30 cellular contexts compared by ENCODE assay signal in genomic region chr11:106733518-106734162, GRCh38.
DNase-seq lines count a peak whose midpoint lies in the region; ATAC-seq and TF ChIP-seq lines count a peak whose summit lies in the region.
"Had no signal": no experiment of that assay in that cellular context is flagged by ENCODE, and none has a peak within 500 bp of the region (broad histone marks: within the 10 kb centered on the region; RNA-seq: fewer than 3 reads in every experiment).

No MANE protein-coding gene starts in this region.

- no peaks in the 10 kb centered on the region for H3K4me1 Mint-ChIP-seq in GM23338
- H3K4me1 Mint-ChIP-seq: activated naive CD8-positive, alpha-beta T cell treated with anti-CD3 and anti-CD28 coated beads, Interleukin-2, amount 10 ng/mL, durations not matched to agents 7 days and 5 days; brain; natural killer cell; stimulated activated effector memory CD8-positive, alpha-beta T cell treated with anti-CD3 and anti-CD28 coated beads, Interleukin-12 subunit alpha, Interleukin-12 subunit beta, amount 100 ng/mL, for 72 hours had no signal

- no peaks in the 10 kb centered on the region for H3K36me3 ChIP-seq in GM23338 (ENCODE audit: insufficient read depth)
- no peaks in the 10 kb centered on the region for H3K36me3 ChIP-seq in adipocyte (ENCODE audit: control insufficient read depth, insufficient read depth, low read length, severe bottlenecking)
- H3K36me3 ChIP-seq: BLaER1, HAP-1, left lung, upper lobe of left lung had no signal

- H3K4me3 ChIP-seq in GM23338: no peak overlapping the region
- peak overlapping the region; percentile 69 for H3K4me3 ChIP-seq in adipocyte (ENCODE audit: low read length)
- no peak overlapping the region for H3K4me3 ChIP-seq in fibroblast of the aortic adventitia (ENCODE audit: low read depth, low read length)
- H3K4me3 ChIP-seq: BLaER1, HAP-1, hepatocyte, K562, left lung, upper lobe of left lung had no signal

- no peak overlapping the region for H2AFZ ChIP-seq in GM23338
- H2AFZ ChIP-seq: hepatocyte had no signal

- no peak overlapping the region; the same call in 1 of the 2 replicates for H3K27ac Mint-ChIP-seq in GM23338
- H3K27ac Mint-ChIP-seq: activated CD8-positive, alpha-beta T cell treated with anti-CD3 and anti-CD28 coated beads, Interleukin-2, amount 10 ng/mL, durations not matched to agents 7 days and 5 days; activated naive CD8-positive, alpha-beta T cell treated with anti-CD3 and anti-CD28 coated beads, Interleukin-2, amount 10 ng/mL, durations not matched to agents 7 days and 5 days; brain; natural killer cell; stimulated activated effector memory CD8-positive, alpha-beta T cell treated with anti-CD3 and anti-CD28 coated beads, Interleukin-12 subunit alpha, Interleukin-12 subunit beta, amount 100 ng/mL, for 72 hours had no signal

- H3F3A ChIP-seq in GM23338 (replicated peaks; ENCODE audit: low read depth): no peaks in the 10 kb centered on the region

- TF ChIP-seq CTCF in GM23338 (conservative IDR thresholded peaks at IDR 0.05; ENCODE audit: low read depth in 2 of 2): no peak
- no peak for TF ChIP-seq CTCF in fibroblast of the aortic adventitia (IDR thresholded peaks at IDR 0.05; ENCODE audit: insufficient read depth, low read length)

- H3K9me2 ChIP-seq in GM23338 (ENCODE audit: insufficient read depth): 0 out of 2 replicates have a peak, but pooled peaks cover 2% of the 10 kb centered on the region

- H3K4me1 ChIP-seq in GM23338 (ENCODE audit: insufficient read depth) (no peaks in the 10 kb centered on the region), adipocyte (ENCODE audit: control insufficient read depth, insufficient read depth, low read length) (peaks cover 16% of the 10 kb centered on the region)
- H3K4me1 ChIP-seq: BLaER1, HAP-1, left lung, upper lobe of left lung had no signal

- no peaks in the 10 kb centered on the region for H3K27me3 Mint-ChIP-seq in GM23338 (ENCODE audit: insufficient read depth, low read depth, poor library complexity)
- H3K27me3 Mint-ChIP-seq: activated naive CD8-positive, alpha-beta T cell treated with anti-CD3 and anti-CD28 coated beads, Interleukin-2, amount 10 ng/mL, durations not matched to agents 7 days and 5 days; brain had no signal

- no peaks in the 10 kb centered on the region for H4K20me1 ChIP-seq in GM23338 (replicated peaks; ENCODE audit: insufficient read depth)
- H4K20me1 ChIP-seq: BLaER1 had no signal

- H3K9me3 Mint-ChIP-seq in GM23338: peaks cover 11% of the 10 kb centered on the region; the same call in 2 of the 3 replicates

- peak overlapping the region; percentile 67 for H3K9ac ChIP-seq in adipocyte (ENCODE audit: low read length)
- H3K9ac ChIP-seq: BLaER1 had no signal

- no peak overlapping the region for H3K4me3 Mint-ChIP-seq in GM23338
- H3K4me3 Mint-ChIP-seq: activated CD8-positive, alpha-beta T cell treated with anti-CD3 and anti-CD28 coated beads, Interleukin-2, amount 10 ng/mL, durations not matched to agents 7 days and 5 days; activated naive CD8-positive, alpha-beta T cell treated with anti-CD3 and anti-CD28 coated beads, Interleukin-2, amount 10 ng/mL, durations not matched to agents 7 days and 5 days; natural killer cell; stimulated activated effector memory CD8-positive, alpha-beta T cell treated with anti-CD3 and anti-CD28 coated beads, Interleukin-12 subunit alpha, Interleukin-12 subunit beta, amount 100 ng/mL, for 72 hours had no signal

- no peak overlapping the region for H3K27ac ChIP-seq in GM23338 (ENCODE audit: low read depth)
- H3K27ac ChIP-seq: BLaER1, hepatocyte, left lung, RWPE1, upper lobe of left lung had no signal

- no peaks in the 10 kb centered on the region for H3K9me3 ChIP-seq in adipocyte (ENCODE audit: control insufficient read depth, low read length)
- H3K9me3 ChIP-seq: BLaER1, HAP-1, upper lobe of left lung had no signal

- ATAC-seq in GM23338 (0 out of 3 replicates have a peak, but pooled peaks have one; percentile 38), HG03520 (IDR thresholded peaks at IDR 0.05; ENCODE audit: unreplicated experiment) (no peak), GM18868 (IDR thresholded peaks at IDR 0.05; ENCODE audit: unreplicated experiment) (no peak)
- ATAC-seq: activated CD8-positive, alpha-beta T cell treated with anti-CD3 and anti-CD28 coated beads, Interleukin-2, amount 10 ng/mL, durations not matched to agents 7 days and 5 days; K562; left lung; natural killer cell; stimulated activated effector memory CD8-positive, alpha-beta T cell treated with anti-CD3 and anti-CD28 coated beads, Interleukin-12 subunit alpha, Interleukin-12 subunit beta, amount 100 ng/mL, for 72 hours had no signal

- DNase-seq in GM23338 (ENCODE audit: low spot score) (no peak), adipocyte (ENCODE audit: low read depth) (peak; percentile 14), fibroblast of the aortic adventitia (ENCODE audit: low read depth) (peak; percentile 43), renal cortical epithelial cell (ENCODE audit: low read depth) (peak; percentile 38), NCI-H1105 treated with DMSO at 0.1 percent for 48 hours (lab: John Stamatoyannopoulos, UW) (no peak), NCI-H1417 treated with DMSO at 0.1 percent for 48 hours (lab: John Stamatoyannopoulos, UW) (no peak)
- DNase-seq: activated CD8-positive, alpha-beta T cell treated with anti-CD3 and anti-CD28 coated beads, Interleukin-2, amount 10 ng/mL, durations not matched to agents 7 days and 5 days; activated effector memory CD4-positive, alpha-beta T cell treated with Interleukin-2 at 50 U/mL for 16 hours; activated naive CD8-positive, alpha-beta T cell treated with anti-CD3 and anti-CD28 coated beads, Interleukin-2, amount 10 ng/mL, durations not matched to agents 7 days and 5 days; GDM1; left lung; midbrain; natural killer cell; NCI-H1105; NCI-H2029; NCI-H2227 treated with DMSO at 0.1 percent for 48 hours; retina; stimulated activated CD4-positive, alpha-beta T cell treated with anti-CD3 and anti-CD28 coated beads, Interleukin-12 subunit alpha, Interleukin-12 subunit beta, amount 100 ng/mL, for 4 hours; stimulated activated CD4-positive, alpha-beta T cell treated with anti-CD3 and anti-CD28 coated beads, Interleukin-4, amount 100 ng/mL, for 24 hours; T-helper 2 cell; upper lobe of left lung had no signal

- no peaks in the 10 kb centered on the region; the same call in 2 of the 3 replicates for H3K36me3 Mint-ChIP-seq in GM23338 (ENCODE audit: low read depth)
- H3K36me3 Mint-ChIP-seq: activated naive CD8-positive, alpha-beta T cell treated with anti-CD3 and anti-CD28 coated beads, Interleukin-2, amount 10 ng/mL, durations not matched to agents 7 days and 5 days; natural killer cell; stimulated activated effector memory CD8-positive, alpha-beta T cell treated with anti-CD3 and anti-CD28 coated beads, Interleukin-12 subunit alpha, Interleukin-12 subunit beta, amount 100 ng/mL, for 72 hours had no signal

- H3K79me2 ChIP-seq in GM23338 (replicated peaks; ENCODE audit: insufficient read depth): no peaks in the 10 kb centered on the region
- H3K79me2 ChIP-seq: hepatocyte had no signal

- no peaks in the 10 kb centered on the region for H3K27me3 ChIP-seq in GM23338 (ENCODE audit: insufficient read depth)
- H3K27me3 ChIP-seq in adipocyte (replicated peaks; ENCODE audit: control insufficient read depth, insufficient read depth, low read length): no peaks in the 10 kb centered on the region
- H3K27me3 ChIP-seq: BLaER1, hepatocyte, left lung, upper lobe of left lung had no signal

- H3K4me2 ChIP-seq in GM23338: no peak overlapping the region
- H3K4me2 ChIP-seq: BLaER1, hepatocyte had no signal

TF ChIP-seq in GM23338, 12 proteins besides CTCF, POLR2A, EP300 and RAD21 (continues in another document):
- no peak for TF ChIP-seq NANOG (IDR thresholded peaks at IDR 0.05; ENCODE audit: borderline replicate concordance)

Comparison
In these comparisons a context has a peak if more than half of its experiments do, and no peak if none do; other contexts are left out.
1. DNase-seq: peak in adipocyte (single experiment), fibroblast of the aortic adventitia (single experiment) and renal cortical epithelial cell (single experiment); none in GM23338 (single experiment), NCI-H1105 treated with DMSO at 0.1 percent for 48 hours (single experiment) and NCI-H1417 treated with DMSO at 0.1 percent for 48 hours (single experiment).